In the genomic region with DNA sequence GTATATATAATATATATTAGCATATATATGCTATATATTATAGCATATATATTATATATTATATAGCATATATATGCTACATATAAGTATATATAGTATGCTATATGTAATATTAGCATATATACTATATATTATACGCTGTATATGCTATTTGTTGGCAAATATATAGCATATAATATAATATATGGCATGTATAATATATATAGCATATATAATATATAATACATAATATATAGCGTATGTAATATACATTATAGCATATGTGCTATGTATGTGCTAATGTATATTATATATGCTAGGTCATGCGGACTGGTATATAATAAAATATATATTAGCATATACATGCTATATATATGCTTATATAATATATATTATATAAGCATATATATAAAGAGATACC, we compare ENCODE assay signal across 20 cellular contexts.
"Had no signal": no experiment of that assay in that cellular context is flagged by ENCODE, and none has a peak within 500 bp of the region (broad histone marks: within the 10 kb centered on the region; RNA-seq: fewer than 3 reads in every experiment).

No MANE protein-coding gene starts in this region.

- H3K27ac ChIP-seq: heart right ventricle, hepatocyte, left lung, lower lobe of right lung, ovary, prostate gland, skin epidermis, spleen, suprapubic skin, thoracic aorta, tibial artery, upper lobe of right lung had no signal

- H3K4me3 ChIP-seq: heart right ventricle, hepatocyte, left lung, lower lobe of right lung, mucosa of descending colon, ovary, prostate gland, skin epidermis, spleen, suprapubic skin, thoracic aorta, tibial artery, upper lobe of right lung had no signal

- FAIRE-seq: keratinocyte, urothelium cell line had no signal

- DNase-seq: heart right ventricle; left colon; left lung; lower lobe of right lung; mucosa of descending colon; naive thymus-derived CD4-positive, alpha-beta T cell; ovary; retina; right cardiac atrium; spleen; stimulated activated naive CD4-positive, alpha-beta T cell; tibial artery; upper lobe of right lung had no signal

- H3K36me3 ChIP-seq: ovary had no signal

- H3K9me3 ChIP-seq: heart right ventricle, left lung, lower lobe of right lung, mucosa of descending colon, ovary, prostate gland, spleen, suprapubic skin, thoracic aorta, tibial artery, upper lobe of right lung had no signal

- H3K27me3 ChIP-seq: heart right ventricle, hepatocyte, left lung, ovary, spleen, suprapubic skin, tibial artery, upper lobe of right lung had no signal

- H3K4me1 ChIP-seq: left lung, lower lobe of right lung, prostate gland, suprapubic skin, upper lobe of right lung had no signal
